In the genomic region with DNA sequence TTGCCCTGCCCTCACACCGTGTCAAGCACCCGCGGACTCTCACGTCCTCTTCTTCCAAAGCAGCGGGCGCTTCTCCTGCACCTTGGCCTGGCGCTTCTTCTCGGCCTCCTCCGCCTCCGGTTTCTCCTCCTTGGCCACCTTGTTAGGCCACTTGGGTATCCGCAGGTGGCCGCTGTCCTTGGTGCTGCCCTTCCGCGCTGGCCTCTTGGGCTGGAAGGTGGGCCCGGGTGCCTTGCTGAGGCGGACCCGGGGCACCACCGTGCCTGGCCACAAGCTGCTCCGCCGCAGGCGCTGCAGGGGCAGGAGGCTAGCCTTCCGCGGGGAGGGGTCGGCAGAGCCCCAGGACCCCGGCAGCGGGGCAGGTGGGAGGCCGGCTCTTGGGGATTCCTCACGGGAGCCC, we compare ENCODE assay signal across 4 cellular contexts. TPM values are rescaled to one million over a fixed set of nuclear protein-coding genes. Genes with fewer than 3 reads are reported as not detected.
"Had no signal": no experiment of that assay in that cellular context is flagged by ENCODE, and none has a peak within 500 bp of the region (broad histone marks: within the 10 kb centered on the region; RNA-seq: fewer than 3 reads in every experiment).

No MANE protein-coding gene starts in this region.

RNA-seq across cellular contexts. Expression of gene TRIM64C, which starts 10.7 kb away (rescaled TPM):
- total RNA-seq: HT1080, LHCN-M2, MCF 10A had no signal
- polyA plus RNA-seq: IgD-negative memory B cell had no signal

RNA-seq across cellular contexts. Expression of gene TRIM49B, which starts 19.6 kb away (rescaled TPM):
- total RNA-seq: HT1080, LHCN-M2, MCF 10A had no signal
- polyA plus RNA-seq: IgD-negative memory B cell had no signal
